Comparison of ENCODE assay signal across 2 cellular contexts in the genomic region with DNA sequence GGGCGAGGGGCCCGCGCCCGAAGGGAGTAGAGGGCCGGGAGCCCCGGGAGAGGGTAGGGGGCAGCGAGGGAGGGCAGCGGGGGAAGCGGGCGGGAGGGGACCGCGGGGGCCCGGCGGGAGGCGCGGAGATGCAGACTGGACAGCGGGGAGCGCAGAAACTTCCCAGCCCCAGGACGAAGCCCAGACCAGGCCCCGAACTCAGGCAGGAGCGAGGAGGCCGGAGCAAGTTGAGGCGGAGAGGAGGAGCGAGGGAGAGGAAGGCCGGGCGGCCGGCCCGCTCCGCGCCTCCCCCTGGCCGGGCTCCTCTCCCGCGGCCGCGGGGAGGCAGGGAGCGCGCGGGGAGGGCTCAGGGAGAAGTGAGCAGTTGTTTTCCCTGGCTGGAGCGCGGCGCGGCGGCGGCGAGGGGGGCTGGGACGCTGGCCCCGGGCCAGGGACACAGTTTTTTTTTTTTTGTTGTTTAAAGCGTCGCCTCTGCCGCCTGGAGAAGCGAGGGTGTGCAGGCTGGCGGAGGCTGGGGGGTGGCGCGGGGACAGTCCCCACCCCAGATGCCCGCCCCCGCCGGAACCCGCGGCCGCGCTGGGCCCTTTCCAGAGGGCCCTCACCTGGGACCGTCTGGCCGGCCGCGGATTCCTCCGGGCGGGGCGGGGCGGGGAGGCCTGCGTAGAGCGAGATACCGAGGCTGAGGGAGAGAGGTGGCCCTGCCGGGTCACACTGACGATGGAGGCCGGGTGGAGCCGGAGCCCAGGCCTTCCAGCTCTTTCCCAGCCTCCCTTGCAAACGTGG.
TF ChIP-seq lines count a peak whose summit lies in the region.

A gene (minus strand): TSS at position 358 of the 783 bp plus-strand sequence. CDS start 400 bp downstream, outside the sequence.

TF ChIP-seq in HEK293, 187 proteins besides CTCF, POLR2A, EP300 and RAD21 (continues in another document):
- TF ChIP-seq ZNF202 (tag by site-specific recombination; IDR thresholded peaks at IDR 0.05; ENCODE audit: borderline replicate concordance) (no peak), ZBTB20 (tag by site-specific recombination; IDR thresholded peaks at IDR 0.05) (no peak), ZNF843 (tag by site-specific recombination; IDR thresholded peaks at IDR 0.05) (no peak), ZNF157 (tag by site-specific recombination; IDR thresholded peaks at IDR 0.05) (no peak), ZNF660 (tag by site-specific recombination; IDR thresholded peaks at IDR 0.05) (peak; percentile 61; the same call in 1 of the 2 replicates), FEZF1 (tag by site-specific recombination; IDR thresholded peaks at IDR 0.05) (peak; percentile 73), ZFP37 (tag by site-specific recombination; IDR thresholded peaks at IDR 0.05) (no peak), ZNF561 (tag by site-specific recombination; IDR thresholded peaks at IDR 0.05; ENCODE audit: borderline replicate concordance) (peak; percentile 23; the same call in 1 of the 2 replicates), SP2 (tag by site-specific recombination; IDR thresholded peaks at IDR 0.05) (peak; percentile 18)
- TF ChIP-seq, protein P1, sequence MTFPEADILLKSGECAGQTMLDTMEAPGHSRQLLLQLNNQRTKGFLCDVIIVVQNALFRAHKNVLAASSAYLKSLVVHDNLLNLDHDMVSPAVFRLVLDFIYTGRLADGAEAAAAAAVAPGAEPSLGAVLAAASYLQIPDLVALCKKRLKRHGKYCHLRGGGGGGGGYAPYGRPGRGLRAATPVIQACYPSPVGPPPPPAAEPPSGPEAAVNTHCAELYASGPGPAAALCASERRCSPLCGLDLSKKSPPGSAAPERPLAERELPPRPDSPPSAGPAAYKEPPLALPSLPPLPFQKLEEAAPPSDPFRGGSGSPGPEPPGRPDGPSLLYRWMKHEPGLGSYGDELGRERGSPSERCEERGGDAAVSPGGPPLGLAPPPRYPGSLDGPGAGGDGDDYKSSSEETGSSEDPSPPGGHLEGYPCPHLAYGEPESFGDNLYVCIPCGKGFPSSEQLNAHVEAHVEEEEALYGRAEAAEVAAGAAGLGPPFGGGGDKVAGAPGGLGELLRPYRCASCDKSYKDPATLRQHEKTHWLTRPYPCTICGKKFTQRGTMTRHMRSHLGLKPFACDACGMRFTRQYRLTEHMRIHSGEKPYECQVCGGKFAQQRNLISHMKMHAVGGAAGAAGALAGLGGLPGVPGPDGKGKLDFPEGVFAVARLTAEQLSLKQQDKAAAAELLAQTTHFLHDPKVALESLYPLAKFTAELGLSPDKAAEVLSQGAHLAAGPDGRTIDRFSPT (tag by site-specific recombination; IDR thresholded peaks at IDR 0.05) = no peak
- TF ChIP-seq, protein P2, sequence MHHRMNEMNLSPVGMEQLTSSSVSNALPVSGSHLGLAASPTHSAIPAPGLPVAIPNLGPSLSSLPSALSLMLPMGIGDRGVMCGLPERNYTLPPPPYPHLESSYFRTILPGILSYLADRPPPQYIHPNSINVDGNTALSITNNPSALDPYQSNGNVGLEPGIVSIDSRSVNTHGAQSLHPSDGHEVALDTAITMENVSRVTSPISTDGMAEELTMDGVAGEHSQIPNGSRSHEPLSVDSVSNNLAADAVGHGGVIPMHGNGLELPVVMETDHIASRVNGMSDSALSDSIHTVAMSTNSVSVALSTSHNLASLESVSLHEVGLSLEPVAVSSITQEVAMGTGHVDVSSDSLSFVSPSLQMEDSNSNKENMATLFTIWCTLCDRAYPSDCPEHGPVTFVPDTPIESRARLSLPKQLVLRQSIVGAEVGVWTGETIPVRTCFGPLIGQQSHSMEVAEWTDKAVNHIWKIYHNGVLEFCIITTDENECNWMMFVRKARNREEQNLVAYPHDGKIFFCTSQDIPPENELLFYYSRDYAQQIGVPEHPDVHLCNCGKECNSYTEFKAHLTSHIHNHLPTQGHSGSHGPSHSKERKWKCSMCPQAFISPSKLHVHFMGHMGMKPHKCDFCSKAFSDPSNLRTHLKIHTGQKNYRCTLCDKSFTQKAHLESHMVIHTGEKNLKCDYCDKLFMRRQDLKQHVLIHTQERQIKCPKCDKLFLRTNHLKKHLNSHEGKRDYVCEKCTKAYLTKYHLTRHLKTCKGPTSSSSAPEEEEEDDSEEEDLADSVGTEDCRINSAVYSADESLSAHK (tag by site-specific recombination; IDR thresholded peaks at IDR 0.05) = 0 out of 2 replicates have a peak, but pooled peaks have one; percentile 9
- TF ChIP-seq, protein P3, sequence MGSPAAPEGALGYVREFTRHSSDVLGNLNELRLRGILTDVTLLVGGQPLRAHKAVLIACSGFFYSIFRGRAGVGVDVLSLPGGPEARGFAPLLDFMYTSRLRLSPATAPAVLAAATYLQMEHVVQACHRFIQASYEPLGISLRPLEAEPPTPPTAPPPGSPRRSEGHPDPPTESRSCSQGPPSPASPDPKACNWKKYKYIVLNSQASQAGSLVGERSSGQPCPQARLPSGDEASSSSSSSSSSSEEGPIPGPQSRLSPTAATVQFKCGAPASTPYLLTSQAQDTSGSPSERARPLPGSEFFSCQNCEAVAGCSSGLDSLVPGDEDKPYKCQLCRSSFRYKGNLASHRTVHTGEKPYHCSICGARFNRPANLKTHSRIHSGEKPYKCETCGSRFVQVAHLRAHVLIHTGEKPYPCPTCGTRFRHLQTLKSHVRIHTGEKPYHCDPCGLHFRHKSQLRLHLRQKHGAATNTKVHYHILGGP (tag by site-specific recombination; IDR thresholded peaks at IDR 0.05) = no peak
- TF ChIP-seq, protein P4, sequence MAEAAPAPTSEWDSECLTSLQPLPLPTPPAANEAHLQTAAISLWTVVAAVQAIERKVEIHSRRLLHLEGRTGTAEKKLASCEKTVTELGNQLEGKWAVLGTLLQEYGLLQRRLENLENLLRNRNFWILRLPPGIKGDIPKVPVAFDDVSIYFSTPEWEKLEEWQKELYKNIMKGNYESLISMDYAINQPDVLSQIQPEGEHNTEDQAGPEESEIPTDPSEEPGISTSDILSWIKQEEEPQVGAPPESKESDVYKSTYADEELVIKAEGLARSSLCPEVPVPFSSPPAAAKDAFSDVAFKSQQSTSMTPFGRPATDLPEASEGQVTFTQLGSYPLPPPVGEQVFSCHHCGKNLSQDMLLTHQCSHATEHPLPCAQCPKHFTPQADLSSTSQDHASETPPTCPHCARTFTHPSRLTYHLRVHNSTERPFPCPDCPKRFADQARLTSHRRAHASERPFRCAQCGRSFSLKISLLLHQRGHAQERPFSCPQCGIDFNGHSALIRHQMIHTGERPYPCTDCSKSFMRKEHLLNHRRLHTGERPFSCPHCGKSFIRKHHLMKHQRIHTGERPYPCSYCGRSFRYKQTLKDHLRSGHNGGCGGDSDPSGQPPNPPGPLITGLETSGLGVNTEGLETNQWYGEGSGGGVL (tag by site-specific recombination; IDR thresholded peaks at IDR 0.05) = peak; percentile 85
- TF ChIP-seq, protein P5, sequence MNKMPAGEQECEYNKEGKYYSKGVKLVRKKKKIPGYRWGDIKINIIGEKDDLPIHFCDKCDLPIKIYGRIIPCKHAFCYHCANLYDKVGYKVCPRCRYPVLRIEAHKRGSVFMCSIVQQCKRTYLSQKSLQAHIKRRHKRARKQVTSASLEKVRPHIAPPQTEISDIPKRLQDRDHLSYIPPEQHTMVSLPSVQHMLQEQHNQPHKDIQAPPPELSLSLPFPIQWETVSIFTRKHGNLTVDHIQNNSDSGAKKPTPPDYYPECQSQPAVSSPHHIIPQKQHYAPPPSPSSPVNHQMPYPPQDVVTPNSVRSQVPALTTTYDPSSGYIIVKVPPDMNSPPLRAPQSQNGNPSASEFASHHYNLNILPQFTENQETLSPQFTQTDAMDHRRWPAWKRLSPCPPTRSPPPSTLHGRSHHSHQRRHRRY (tag by site-specific recombination; IDR thresholded peaks at IDR 0.05) = no peak

TF ChIP-seq in K562, 482 proteins besides CTCF, POLR2A, EP300 and RAD21 (continues in another document):
- TF ChIP-seq ZNF121 (CRISPR knock-in tag; conservative IDR thresholded peaks at IDR 0.05) (no peak), HOXB6 (CRISPR knock-in tag; IDR thresholded peaks at IDR 0.05; ENCODE audit: borderline replicate concordance) (no peak), ZNF785 (CRISPR knock-in tag; IDR thresholded peaks at IDR 0.05) (no peak), CBFA2T3 (IDR thresholded peaks at IDR 0.05) (peak; percentile 50), MCM3 (IDR thresholded peaks at IDR 0.05) (no peak), LCOR (CRISPR knock-in tag; IDR thresholded peaks at IDR 0.05) (no peak), HDAC2 (IDR thresholded peaks at IDR 0.05) (no peak), ADNP (tag; IDR thresholded peaks at IDR 0.05) (no peak), ZZZ3 (IDR thresholded peaks at IDR 0.05) (no peak), RBM14 (IDR thresholded peaks at IDR 0.05; ENCODE audit: borderline replicate concordance, insufficient read depth, low read depth, low read length) (no peak), CREM (IDR thresholded peaks at IDR 0.05; ENCODE audit: low read depth) (peak; percentile 18; the same call in 1 of the 2 replicates), TAF1 (IDR thresholded peaks at IDR 0.05; ENCODE audit: control insufficient read depth, extremely low read depth, insufficient read depth, low read length, severe bottlenecking) (no peak), POLR2G (IDR thresholded peaks at IDR 0.05; ENCODE audit: low read depth, low read length) (peak; percentile 86), CCNT2 (IDR thresholded peaks at IDR 0.05; ENCODE audit: borderline replicate concordance, extremely low read depth, insufficient read length, low read depth, low read length) (peak; percentile 69), FOXA1 (IDR thresholded peaks at IDR 0.05; ENCODE audit: borderline replicate concordance) (no peak), ETV5 (CRISPR knock-in tag; IDR thresholded peaks at IDR 0.05; ENCODE audit: low read depth) (no peak), LARP7 (IDR thresholded peaks at IDR 0.05) (no peak), ZNF764 (CRISPR knock-in tag; IDR thresholded peaks at IDR 0.05; ENCODE audit: low read depth) (no peak)
- TF ChIP-seq, protein P6, sequence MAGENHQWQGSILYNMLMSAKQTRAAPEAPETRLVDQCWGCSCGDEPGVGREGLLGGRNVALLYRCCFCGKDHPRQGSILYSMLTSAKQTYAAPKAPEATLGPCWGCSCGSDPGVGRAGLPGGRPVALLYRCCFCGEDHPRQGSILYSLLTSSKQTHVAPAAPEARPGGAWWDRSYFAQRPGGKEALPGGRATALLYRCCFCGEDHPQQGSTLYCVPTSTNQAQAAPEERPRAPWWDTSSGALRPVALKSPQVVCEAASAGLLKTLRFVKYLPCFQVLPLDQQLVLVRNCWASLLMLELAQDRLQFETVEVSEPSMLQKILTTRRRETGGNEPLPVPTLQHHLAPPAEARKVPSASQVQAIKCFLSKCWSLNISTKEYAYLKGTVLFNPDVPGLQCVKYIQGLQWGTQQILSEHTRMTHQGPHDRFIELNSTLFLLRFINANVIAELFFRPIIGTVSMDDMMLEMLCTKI (IDR thresholded peaks at IDR 0.05; ENCODE audit: partially characterized antibody) = no peak
- TF ChIP-seq, protein P7, sequence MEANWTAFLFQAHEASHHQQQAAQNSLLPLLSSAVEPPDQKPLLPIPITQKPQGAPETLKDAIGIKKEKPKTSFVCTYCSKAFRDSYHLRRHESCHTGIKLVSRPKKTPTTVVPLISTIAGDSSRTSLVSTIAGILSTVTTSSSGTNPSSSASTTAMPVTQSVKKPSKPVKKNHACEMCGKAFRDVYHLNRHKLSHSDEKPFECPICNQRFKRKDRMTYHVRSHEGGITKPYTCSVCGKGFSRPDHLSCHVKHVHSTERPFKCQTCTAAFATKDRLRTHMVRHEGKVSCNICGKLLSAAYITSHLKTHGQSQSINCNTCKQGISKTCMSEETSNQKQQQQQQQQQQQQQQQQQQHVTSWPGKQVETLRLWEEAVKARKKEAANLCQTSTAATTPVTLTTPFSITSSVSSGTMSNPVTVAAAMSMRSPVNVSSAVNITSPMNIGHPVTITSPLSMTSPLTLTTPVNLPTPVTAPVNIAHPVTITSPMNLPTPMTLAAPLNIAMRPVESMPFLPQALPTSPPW (CRISPR knock-in tag; IDR thresholded peaks at IDR 0.05) = peak; percentile 88
- TF ChIP-seq, protein P8, sequence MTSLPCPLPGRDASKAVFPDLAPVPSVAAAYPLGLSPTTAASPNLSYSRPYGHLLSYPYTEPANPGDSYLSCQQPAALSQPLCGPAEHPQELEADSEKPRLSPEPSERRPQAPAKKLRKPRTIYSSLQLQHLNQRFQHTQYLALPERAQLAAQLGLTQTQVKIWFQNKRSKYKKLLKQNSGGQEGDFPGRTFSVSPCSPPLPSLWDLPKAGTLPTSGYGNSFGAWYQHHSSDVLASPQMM (CRISPR knock-in tag; IDR thresholded peaks at IDR 0.05) = no peak
- TF ChIP-seq, protein P9, sequence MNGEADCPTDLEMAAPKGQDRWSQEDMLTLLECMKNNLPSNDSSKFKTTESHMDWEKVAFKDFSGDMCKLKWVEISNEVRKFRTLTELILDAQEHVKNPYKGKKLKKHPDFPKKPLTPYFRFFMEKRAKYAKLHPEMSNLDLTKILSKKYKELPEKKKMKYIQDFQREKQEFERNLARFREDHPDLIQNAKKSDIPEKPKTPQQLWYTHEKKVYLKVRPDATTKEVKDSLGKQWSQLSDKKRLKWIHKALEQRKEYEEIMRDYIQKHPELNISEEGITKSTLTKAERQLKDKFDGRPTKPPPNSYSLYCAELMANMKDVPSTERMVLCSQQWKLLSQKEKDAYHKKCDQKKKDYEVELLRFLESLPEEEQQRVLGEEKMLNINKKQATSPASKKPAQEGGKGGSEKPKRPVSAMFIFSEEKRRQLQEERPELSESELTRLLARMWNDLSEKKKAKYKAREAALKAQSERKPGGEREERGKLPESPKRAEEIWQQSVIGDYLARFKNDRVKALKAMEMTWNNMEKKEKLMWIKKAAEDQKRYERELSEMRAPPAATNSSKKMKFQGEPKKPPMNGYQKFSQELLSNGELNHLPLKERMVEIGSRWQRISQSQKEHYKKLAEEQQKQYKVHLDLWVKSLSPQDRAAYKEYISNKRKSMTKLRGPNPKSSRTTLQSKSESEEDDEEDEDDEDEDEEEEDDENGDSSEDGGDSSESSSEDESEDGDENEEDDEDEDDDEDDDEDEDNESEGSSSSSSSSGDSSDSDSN (IDR thresholded peaks at IDR 0.05; ENCODE audit: borderline replicate concordance in 1 of 2, low read depth in 2 of 2, low read length in 2 of 2) = peak; percentile 89 to 90; a peak in 3 of 4 replicates
- TF ChIP-seq, protein P10, sequence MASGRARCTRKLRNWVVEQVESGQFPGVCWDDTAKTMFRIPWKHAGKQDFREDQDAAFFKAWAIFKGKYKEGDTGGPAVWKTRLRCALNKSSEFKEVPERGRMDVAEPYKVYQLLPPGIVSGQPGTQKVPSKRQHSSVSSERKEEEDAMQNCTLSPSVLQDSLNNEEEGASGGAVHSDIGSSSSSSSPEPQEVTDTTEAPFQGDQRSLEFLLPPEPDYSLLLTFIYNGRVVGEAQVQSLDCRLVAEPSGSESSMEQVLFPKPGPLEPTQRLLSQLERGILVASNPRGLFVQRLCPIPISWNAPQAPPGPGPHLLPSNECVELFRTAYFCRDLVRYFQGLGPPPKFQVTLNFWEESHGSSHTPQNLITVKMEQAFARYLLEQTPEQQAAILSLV (tag; IDR thresholded peaks at IDR 0.05) = no peak
- TF ChIP-seq, protein P11, sequence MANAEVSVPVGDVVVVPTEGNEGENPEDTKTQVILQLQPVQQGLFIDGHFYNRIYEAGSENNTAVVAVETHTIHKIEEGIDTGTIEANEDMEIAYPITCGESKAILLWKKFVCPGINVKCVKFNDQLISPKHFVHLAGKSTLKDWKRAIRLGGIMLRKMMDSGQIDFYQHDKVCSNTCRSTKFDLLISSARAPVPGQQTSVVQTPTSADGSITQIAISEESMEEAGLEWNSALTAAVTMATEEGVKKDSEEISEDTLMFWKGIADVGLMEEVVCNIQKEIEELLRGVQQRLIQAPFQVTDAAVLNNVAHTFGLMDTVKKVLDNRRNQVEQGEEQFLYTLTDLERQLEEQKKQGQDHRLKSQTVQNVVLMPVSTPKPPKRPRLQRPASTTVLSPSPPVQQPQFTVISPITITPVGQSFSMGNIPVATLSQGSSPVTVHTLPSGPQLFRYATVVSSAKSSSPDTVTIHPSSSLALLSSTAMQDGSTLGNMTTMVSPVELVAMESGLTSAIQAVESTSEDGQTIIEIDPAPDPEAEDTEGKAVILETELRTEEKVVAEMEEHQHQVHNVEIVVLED (CRISPR knock-in tag; IDR thresholded peaks at IDR 0.05) = no peak
